In the genomic region with DNA sequence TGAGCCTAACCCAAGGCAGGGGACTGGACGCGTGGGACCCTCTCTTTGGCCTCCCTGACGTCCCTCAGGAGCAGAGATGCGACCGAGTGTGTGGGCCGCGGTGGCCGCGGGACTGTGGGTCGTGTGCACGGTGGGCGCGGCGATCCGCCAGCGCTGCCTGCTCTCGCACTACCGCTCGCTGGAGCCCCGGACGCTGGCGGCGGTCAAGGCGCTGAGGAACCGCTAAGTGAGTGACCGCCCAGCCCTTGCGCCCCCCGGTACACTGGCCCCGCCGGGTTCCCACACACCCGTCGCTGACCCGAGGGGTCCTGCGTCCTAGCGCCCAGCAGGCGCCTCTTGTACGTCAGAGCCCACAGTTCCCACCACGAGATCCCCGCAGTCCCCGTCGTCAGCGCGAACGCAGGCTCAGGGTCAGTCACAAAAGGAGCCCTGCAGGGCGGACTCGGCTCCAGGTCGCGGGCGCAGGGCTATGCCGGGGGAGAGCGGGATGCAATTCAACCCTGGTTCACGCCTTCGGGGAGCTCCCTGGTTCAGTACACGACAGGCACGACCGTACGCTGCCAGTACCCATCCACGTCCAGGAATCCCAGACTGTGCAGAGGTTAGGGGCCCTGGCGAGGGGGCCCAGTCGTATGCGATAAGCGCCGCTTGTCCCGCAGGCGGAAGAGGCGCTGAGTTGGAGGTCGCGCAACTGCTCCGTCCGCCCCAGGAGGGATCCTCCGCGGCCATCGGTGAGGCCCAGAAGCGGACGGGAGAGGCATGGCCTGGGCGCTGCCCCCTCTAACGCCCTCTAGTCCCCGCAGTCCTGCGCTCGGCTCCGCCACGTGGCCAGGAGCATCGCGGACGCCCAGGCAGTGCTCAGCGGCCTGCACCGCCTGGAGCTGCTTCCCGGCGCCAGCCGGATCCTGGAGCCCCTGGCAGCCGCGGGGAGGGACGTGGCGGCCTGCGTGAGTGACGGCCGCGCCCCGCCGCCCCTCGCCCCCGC, we compare ENCODE assay signal across 15 cellular contexts. TPM values are rescaled to one million over a fixed set of nuclear protein-coding genes. Genes with fewer than 3 reads are reported as not detected.
DNase-seq lines count a peak whose midpoint lies in the region; ATAC-seq lines count a peak whose summit lies in the region.
"Had no signal": no experiment of that assay in that cellular context is flagged by ENCODE, and none has a peak within 500 bp of the region (broad histone marks: within the 10 kb centered on the region; RNA-seq: fewer than 3 reads in every experiment).

No MANE protein-coding gene starts in this region.

- H3K27ac ChIP-seq in mesodermal cell (ENCODE audit: low read depth, low read length, severe bottlenecking) (no peak overlapping the region), Karpas-422 (ENCODE audit: low read length) (no peak overlapping the region)
- H3K27ac ChIP-seq: colonic mucosa had no signal

- H3K36me3 ChIP-seq in mesodermal cell (ENCODE audit: control insufficient read depth, insufficient read depth, low read length) (no peaks in the 10 kb centered on the region), Karpas-422 (ENCODE audit: insufficient read depth, low read length) (no peaks in the 10 kb centered on the region)
- H3K36me3 ChIP-seq: colonic mucosa had no signal

- no peak overlapping the region for H3K4me2 ChIP-seq in Karpas-422 (ENCODE audit: low read depth, low read length, poor library complexity, severe bottlenecking)

- H3K27me3 Mint-ChIP-seq in stimulated activated naive CD8-positive, alpha-beta T cell treated with anti-CD3 and anti-CD28 coated beads, Interleukin-15, amount 100 ng/mL, for 72 hours, result peaks cover 59% of the 10 kb centered on the region
- peaks cover 34 to 59% of the 10 kb centered on the region in 2 donors for H3K27me3 Mint-ChIP-seq in effector memory CD8-positive, alpha-beta T cell
- H3K27me3 Mint-ChIP-seq in T-helper 2 cell treated with Interferon-gamma antibody and Interleukin-4, amounts not matched to agents 5 μg/mL and 100 μg/mL, for 36 hours (ENCODE audit: low read depth), result peaks cover 39% of the 10 kb centered on the region

- peak overlapping the region; percentile 8 for H3K4me3 ChIP-seq in mesodermal cell (ENCODE audit: extremely low read depth, insufficient read depth, low read length, poor library complexity, severe bottlenecking)
- H3K4me3 ChIP-seq in Karpas-422 (ENCODE audit: low read length), result no peak overlapping the region
- H3K4me3 ChIP-seq: colonic mucosa had no signal

- DNase-seq in stimulated activated naive CD8-positive, alpha-beta T cell treated with anti-CD3 and anti-CD28 coated beads, Interleukin-15, amount 100 ng/mL, for 72 hours, result no peak
- no peak for DNase-seq in stimulated activated naive CD8-positive, alpha-beta T cell treated with anti-CD3 and anti-CD28 coated beads, Interleukin-15, Interleukin-2, amounts not matched to agents 100 U/mL and 50 U/mL, for 24 hours
- DNase-seq in effector memory CD8-positive, alpha-beta T cell, result no peak
- DNase-seq in Karpas-422 (no peak), NCI-H82 (lab: John Stamatoyannopoulos, UW) (no peak)
- no peak for DNase-seq in T-helper 2 cell treated with Interferon-gamma antibody and Interleukin-4, amounts not matched to agents 5 μg/mL and 100 μg/mL, for 36 hours (ENCODE audit: low spot score)
- DNase-seq: activated B cell treated with CpG ODN at 0.5 μM for 24 hours; activated effector memory CD4-positive, alpha-beta T cell treated with Interleukin-2 at 50 U/mL for 16 hours; colonic mucosa had no signal

- peaks cover 4% of the 10 kb centered on the region for H3K36me3 Mint-ChIP-seq in effector memory CD8-positive, alpha-beta T cell (ENCODE audit: insufficient read depth)
- no peaks in the 10 kb centered on the region for H3K36me3 Mint-ChIP-seq in T-helper 2 cell treated with Interferon-gamma antibody and Interleukin-4, amounts not matched to agents 5 μg/mL and 100 μg/mL, for 36 hours (ENCODE audit: low read depth)
- H3K36me3 Mint-ChIP-seq: stimulated activated memory B cell treated with anti-CD40 and anti-IgM and Interleukin-4, amounts not matched to agents 10 μg/mL and 1 μg/mL and 100 μg/mL, for 72 hours had no signal

- no peak overlapping the region for H2AFZ ChIP-seq in Karpas-422 (ENCODE audit: low read length)

- no peak overlapping the region for H3K9ac ChIP-seq in Karpas-422 (ENCODE audit: low read length)

- H3K4me3 Mint-ChIP-seq in stimulated activated naive CD8-positive, alpha-beta T cell treated with anti-CD3 and anti-CD28 coated beads, Interleukin-15, amount 100 ng/mL, for 72 hours, result peak overlapping the region; percentile 9 to 39
- H3K4me3 Mint-ChIP-seq in effector memory CD8-positive, alpha-beta T cell, result peak overlapping the region in 1 of 2 donors; percentile 26
- H3K4me3 Mint-ChIP-seq in T-helper 2 cell treated with Interferon-gamma antibody and Interleukin-4, amounts not matched to agents 5 μg/mL and 100 μg/mL, for 36 hours, result no peak overlapping the region
- H3K4me3 Mint-ChIP-seq: activated B cell treated with CpG ODN at 0.5 μM for 24 hours; stimulated activated memory B cell treated with anti-CD40 and anti-IgM and Interleukin-4, amounts not matched to agents 10 μg/mL and 1 μg/mL and 100 μg/mL, for 72 hours had no signal

- peaks cover 23% of the 10 kb centered on the region for H3K4me1 Mint-ChIP-seq in stimulated activated naive CD8-positive, alpha-beta T cell treated with anti-CD3 and anti-CD28 coated beads, Interleukin-15, amount 100 ng/mL, for 72 hours
- H3K4me1 Mint-ChIP-seq in effector memory CD8-positive, alpha-beta T cell (ENCODE audit: low read depth in 2 of 2), result peaks cover 7 to 12% of the 10 kb centered on the region in 2 donors
- H3K4me1 Mint-ChIP-seq in T-helper 2 cell treated with Interferon-gamma antibody and Interleukin-4, amounts not matched to agents 5 μg/mL and 100 μg/mL, for 36 hours (ENCODE audit: low read depth), result peaks cover 3% of the 10 kb centered on the region
- H3K4me1 Mint-ChIP-seq: activated B cell treated with CpG ODN at 0.5 μM for 24 hours; stimulated activated memory B cell treated with anti-CD40 and anti-IgM and Interleukin-4, amounts not matched to agents 10 μg/mL and 1 μg/mL and 100 μg/mL, for 72 hours had no signal

- no peaks in the 10 kb centered on the region for H3K9me3 Mint-ChIP-seq in stimulated activated naive CD8-positive, alpha-beta T cell treated with anti-CD3 and anti-CD28 coated beads, Interleukin-15, amount 100 ng/mL, for 72 hours
- no peaks in the 10 kb centered on the region for H3K9me3 Mint-ChIP-seq in effector memory CD8-positive, alpha-beta T cell
- H3K9me3 Mint-ChIP-seq in T-helper 2 cell treated with Interferon-gamma antibody and Interleukin-4, amounts not matched to agents 5 μg/mL and 100 μg/mL, for 36 hours, result no peaks in the 10 kb centered on the region
- H3K9me3 Mint-ChIP-seq: activated B cell treated with CpG ODN at 0.5 μM for 24 hours; stimulated activated memory B cell treated with anti-CD40 and anti-IgM and Interleukin-4, amounts not matched to agents 10 μg/mL and 1 μg/mL and 100 μg/mL, for 72 hours had no signal

- H3K4me1 ChIP-seq in mesodermal cell (ENCODE audit: control insufficient read depth, insufficient read depth, low read length, poor library complexity, severe bottlenecking), result peaks cover 4% of the 10 kb centered on the region
- no peaks in the 10 kb centered on the region for H3K4me1 ChIP-seq in Karpas-422 (ENCODE audit: low read length)
- H3K4me1 ChIP-seq: colonic mucosa had no signal

- WGBS in mesodermal cell (ENCODE audit: insufficient coverage in 2 of 2), 2 experiments, result 7% methylated on average over 76 to 102 of the region's 102 CpGs

- H3K9me3 ChIP-seq in mesodermal cell (ENCODE audit: control insufficient read depth, low read length) (no peaks in the 10 kb centered on the region), Karpas-422 (ENCODE audit: low read length) (no peaks in the 10 kb centered on the region)
- H3K9me3 ChIP-seq: colonic mucosa had no signal

- H3K9me2 ChIP-seq in Karpas-422 (replicated peaks; ENCODE audit: insufficient read depth, low read length), result no peaks in the 10 kb centered on the region

- H4K20me1 ChIP-seq in Karpas-422 (ENCODE audit: insufficient read depth, low read depth, low read length), result no peaks in the 10 kb centered on the region

- no peaks in the 10 kb centered on the region for H3K79me2 ChIP-seq in Karpas-422 (ENCODE audit: low read length)

- peak; percentile 26 for ATAC-seq in stimulated activated naive CD8-positive, alpha-beta T cell treated with anti-CD3 and anti-CD28 coated beads, Interleukin-15, amount 100 ng/mL, for 72 hours
- no peak for ATAC-seq in stimulated activated naive CD8-positive, alpha-beta T cell treated with anti-CD3 and anti-CD28 coated beads, Interleukin-15, Interleukin-2, amounts not matched to agents 100 U/mL and 50 U/mL, for 24 hours
- ATAC-seq in effector memory CD8-positive, alpha-beta T cell (replicated peaks), result peak; percentile 31
- ATAC-seq in HG03039 (IDR thresholded peaks at IDR 0.05; ENCODE audit: unreplicated experiment), result no peak
- ATAC-seq: stimulated activated memory B cell treated with anti-CD40 and anti-IgM and Interleukin-4, amounts not matched to agents 10 μg/mL and 1 μg/mL and 100 μg/mL, for 72 hours had no signal

- no peak overlapping the region for H3K27ac Mint-ChIP-seq in stimulated activated naive CD8-positive, alpha-beta T cell treated with anti-CD3 and anti-CD28 coated beads, Interleukin-15, amount 100 ng/mL, for 72 hours
- H3K27ac Mint-ChIP-seq in effector memory CD8-positive, alpha-beta T cell, result no peak overlapping the region
- H3K27ac Mint-ChIP-seq in T-helper 2 cell treated with Interferon-gamma antibody and Interleukin-4, amounts not matched to agents 5 μg/mL and 100 μg/mL, for 36 hours, result no peak overlapping the region
- H3K27ac Mint-ChIP-seq: activated B cell treated with CpG ODN at 0.5 μM for 24 hours; stimulated activated memory B cell treated with anti-CD40 and anti-IgM and Interleukin-4, amounts not matched to agents 10 μg/mL and 1 μg/mL and 100 μg/mL, for 72 hours had no signal

- H3K27me3 ChIP-seq in Karpas-422 (ENCODE audit: low read length), result no peaks in the 10 kb centered on the region

RNA-seq across cellular contexts. Expression of a gene that starts 3.6 kb away (rescaled TPM):
- polyA plus RNA-seq in mesodermal cell (2013, experiment 1 of 2), result not detected
- polyA plus RNA-seq in mesodermal cell (2013, experiment 2 of 2), result not detected
- not detected in 2 replicates for total RNA-seq in Karpas-422 (2014; rRNA removed; shearing (Covaris generic); ENCODE audit: low replicate concordance)
- total RNA-seq: activated B cell treated with CpG ODN at 0.5 μM for 24 hours; CD8-positive, alpha-beta memory T cell; colonic mucosa; frontal cortex; mononuclear cell had no signal
- polyA plus RNA-seq: CD8-positive, alpha-beta memory T cell had no signal

RNA-seq across cellular contexts. Expression of a gene that starts 15.9 kb away (rescaled TPM):
- not detected for polyA plus RNA-seq in mesodermal cell (2013, experiment 1 of 2)
- polyA plus RNA-seq in mesodermal cell (2013, experiment 2 of 2), result not detected
- not detected in 2 replicates for total RNA-seq in Karpas-422 (2014; rRNA removed; shearing (Covaris generic); ENCODE audit: low replicate concordance)
- total RNA-seq: activated B cell treated with CpG ODN at 0.5 μM for 24 hours, colonic mucosa had no signal
- polyA plus RNA-seq: CD8-positive, alpha-beta memory T cell had no signal

RNA-seq across cellular contexts. Expression of a gene that starts 19.8 kb away (rescaled TPM):
- not detected for polyA plus RNA-seq in mesodermal cell (2013, experiment 1 of 2)
- not detected for polyA plus RNA-seq in mesodermal cell (2013, experiment 2 of 2)
- total RNA-seq in Karpas-422 (2014; rRNA removed; shearing (Covaris generic); ENCODE audit: low replicate concordance), result not detected in 2 replicates
- total RNA-seq: activated B cell treated with CpG ODN at 0.5 μM for 24 hours; CD8-positive, alpha-beta memory T cell; colonic mucosa; frontal cortex; mononuclear cell had no signal
- polyA plus RNA-seq: CD8-positive, alpha-beta memory T cell had no signal

RNA-seq across cellular contexts. Expression of a gene that starts 31.6 kb away (rescaled TPM):
- not detected for polyA plus RNA-seq in mesodermal cell (2013, experiment 1 of 2)
- polyA plus RNA-seq in mesodermal cell (2013, experiment 2 of 2), result not detected
- not detected in 2 replicates for total RNA-seq in Karpas-422 (2014; rRNA removed; shearing (Covaris generic); ENCODE audit: low replicate concordance)
- total RNA-seq: activated B cell treated with CpG ODN at 0.5 μM for 24 hours; CD8-positive, alpha-beta memory T cell; colonic mucosa; frontal cortex; mononuclear cell had no signal

RNA-seq across cellular contexts. Expression of a gene that starts 56.1 kb away (rescaled TPM):
- 3.8 TPM for polyA plus RNA-seq in mesodermal cell (2013, experiment 1 of 2)
- 3.3 TPM for polyA plus RNA-seq in mesodermal cell (2013, experiment 2 of 2)
- total RNA-seq in Karpas-422 (2014; rRNA removed; shearing (Covaris generic); ENCODE audit: low replicate concordance), result not detected in 2 replicates

Comparison
In these comparisons a context has a peak if more than half of its experiments do, and no peak if none do; other contexts are left out.
1. ATAC-seq: peak in stimulated activated naive CD8-positive, alpha-beta T cell treated with anti-CD3 and anti-CD28 coated beads, Interleukin-15, amount 100 ng/mL, for 72 hours (single experiment) and effector memory CD8-positive, alpha-beta T cell (single experiment); none in stimulated activated naive CD8-positive, alpha-beta T cell treated with anti-CD3 and anti-CD28 coated beads, Interleukin-15, Interleukin-2, amounts not matched to agents 100 U/mL and 50 U/mL, for 24 hours (single experiment) and HG03039 (single experiment).